8 cellular contexts compared by ENCODE assay signal in genomic region chr14:105167303-105168092, GRCh38. TPM values are rescaled to one million over a fixed set of nuclear protein-coding genes. Genes with fewer than 3 reads are reported as not detected.
DNase-seq lines count a peak whose midpoint lies in the region; ATAC-seq, FAIRE-seq and TF ChIP-seq lines count a peak whose summit lies in the region.

No MANE protein-coding gene starts in this region.

- peaks cover 9% of the 10 kb centered on the region for H3K9me3 Mint-ChIP-seq in glutamatergic neuron (ENCODE audit: unreplicated experiment)

- peaks cover 11% of the 10 kb centered on the region for H3K27me3 Mint-ChIP-seq in glutamatergic neuron (ENCODE audit: unreplicated experiment)

- no peaks in the 10 kb centered on the region for H3K36me3 Mint-ChIP-seq in glutamatergic neuron (ENCODE audit: unreplicated experiment)

- no peak overlapping the region for H3K27ac ChIP-seq in small intestine (ENCODE audit: low read depth in 1 of 2, low read length in 1 of 2)

- no peak overlapping the region for H3K27ac Mint-ChIP-seq in glutamatergic neuron (ENCODE audit: unreplicated experiment)

- TF ChIP-seq CTCF in glutamatergic neuron (IDR thresholded peaks at IDR 0.05; ENCODE audit: partially characterized antibody, unreplicated experiment), result peak; percentile 37

- H3K36me3 ChIP-seq in small intestine (ENCODE audit: control insufficient read depth in 2 of 2, insufficient read depth in 2 of 2, low read length in 2 of 2), result no peaks in the 10 kb centered on the region

- peak overlapping the region; percentile 8 to 62 for H3K4me3 ChIP-seq in small intestine (ENCODE audit: low read depth in 1 of 2, low read length in 2 of 2)

- ATAC-seq in HG03469 (IDR thresholded peaks at IDR 0.05; ENCODE audit: unreplicated experiment) (no peak), HG03432 (IDR thresholded peaks at IDR 0.05; ENCODE audit: unreplicated experiment) (no peak)

- DNase-seq in NCI-H82 (lab: John Stamatoyannopoulos, UW), result peak; percentile 42
- no peak for DNase-seq in NCI-H82 treated with DMSO at 0.1 percent for 48 hours (lab: John Stamatoyannopoulos, UW; ENCODE audit: unreplicated experiment)
- DNase-seq in RKO (ENCODE audit: low spot score), result peak; percentile 59
- DNase-seq in glutamatergic neuron, result peak; percentile 63
- DNase-seq in small intestine, result no peak
- no peak for DNase-seq in occipital lobe (lab: John Stamatoyannopoulos, UW)

- no peaks in the 10 kb centered on the region for H3K4me1 ChIP-seq in small intestine (ENCODE audit: control insufficient read depth in 2 of 2, insufficient read depth in 1 of 2, low read depth in 1 of 2, low read length in 1 of 2)

- 1 to 7% (median 3%) methylated on average over 44 to 116 of the region's 116 CpGs for WGBS in small intestine, 3 donors

- H3K9me3 ChIP-seq in small intestine (ENCODE audit: control insufficient read depth, low read depth), result no peaks in the 10 kb centered on the region

- peaks cover 5 to 11% of the 10 kb centered on the region in 2 donors for H3K27me3 ChIP-seq in small intestine (ENCODE audit: control insufficient read depth in 2 of 2, insufficient read depth in 2 of 2, low read length in 2 of 2)

- FAIRE-seq in small intestine (lab: Jason Lieb, UNC), result no peak

- H3K4me3 Mint-ChIP-seq in glutamatergic neuron (ENCODE audit: unreplicated experiment), result peak overlapping the region; percentile 68

- peaks cover 9% of the 10 kb centered on the region for H3K4me1 Mint-ChIP-seq in glutamatergic neuron (ENCODE audit: low read depth, unreplicated experiment)

RNA-seq across cellular contexts. Expression of gene JAG2, which starts 1.1 kb away (rescaled TPM):
- total RNA-seq in glutamatergic neuron (ENCODE audit: unreplicated experiment) (84.1 TPM), occipital lobe (31.7 TPM)
- 10 to 100 TPM in 1 of 3 donors, 1 to 10 TPM in 2; 2.0 to 15.1 (median 2.2) TPM for polyA plus RNA-seq in small intestine

RNA-seq across cellular contexts. Expression of gene NUDT14, which starts 13.6 kb away (rescaled TPM):
- total RNA-seq in glutamatergic neuron (ENCODE audit: unreplicated experiment) (114 TPM), occipital lobe (18.2 TPM)
- polyA plus RNA-seq in small intestine, result 10 to 100 TPM; 25.9 to 61.1 (median 42.4) TPM

Comparison
In these comparisons a context has a peak if more than half of its experiments do, and no peak if none do; other contexts are left out.
1. DNase-seq: peak in NCI-H82 (single experiment), RKO (single experiment) and glutamatergic neuron (single experiment); none in NCI-H82 treated with DMSO at 0.1 percent for 48 hours (single experiment), small intestine (single experiment) and occipital lobe (single experiment).